26 cellular contexts compared by ENCODE assay signal in the genomic region with DNA sequence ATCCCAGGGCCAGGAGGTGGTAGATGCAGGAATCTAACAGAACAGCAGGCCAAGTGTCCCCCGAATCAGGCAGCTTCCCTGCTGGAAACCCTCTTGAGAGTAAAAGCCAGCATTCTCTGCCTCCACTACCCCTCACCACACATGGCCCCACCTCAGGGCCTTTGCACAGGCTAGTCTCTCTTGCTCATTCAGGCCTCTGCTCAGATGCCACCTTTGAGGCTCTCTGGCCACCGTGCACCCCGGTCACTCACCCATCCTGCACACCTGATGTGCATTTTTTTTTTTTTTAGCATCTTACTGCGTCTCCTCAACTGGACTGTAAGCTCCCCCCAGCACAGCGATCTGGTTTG. TPM values are rescaled to one million over a fixed set of nuclear protein-coding genes. Genes with fewer than 3 reads are reported as not detected.
DNase-seq lines count a peak whose midpoint lies in the region; ATAC-seq, FAIRE-seq and TF ChIP-seq lines count a peak whose summit lies in the region.
"Had no signal": no experiment of that assay in that cellular context is flagged by ENCODE, and none has a peak within 500 bp of the region (broad histone marks: within the 10 kb centered on the region; RNA-seq: fewer than 3 reads in every experiment).

No MANE protein-coding gene starts in this region.

- no peak for FAIRE-seq in HepG2 (lab: Jason Lieb, UNC)
- FAIRE-seq: H54 had no signal

- H3K9me3 Mint-ChIP-seq in central memory CD8-positive, alpha-beta T cell = no peaks in the 10 kb centered on the region
- H3K9me3 Mint-ChIP-seq in natural killer cell = no peaks in the 10 kb centered on the region
- H3K9me3 Mint-ChIP-seq in activated naive CD4-positive, alpha-beta T cell treated with anti-CD3 and anti-CD28 coated beads, Interleukin-2, amount 50 U/mL, for 72 hours = no peaks in the 10 kb centered on the region
- H3K9me3 Mint-ChIP-seq: CD4-positive, alpha-beta T cell had no signal

- H3K4me1 Mint-ChIP-seq in central memory CD8-positive, alpha-beta T cell = peaks cover 70% of the 10 kb centered on the region
- H3K4me1 Mint-ChIP-seq in natural killer cell = peaks cover 92 to 95% of the 10 kb centered on the region in 2 donors

- no peaks in the 10 kb centered on the region; a peak in 5 of 5 replicates for H3K36me3 ChIP-seq in HepG2 (replicated peaks in 1 of 2; ENCODE audit: control insufficient read depth in 1 of 2, insufficient read depth in 2 of 2, low read length in 2 of 2)
- no peaks in the 10 kb centered on the region for H3K36me3 ChIP-seq in right lobe of liver
- H3K36me3 ChIP-seq: adrenal gland, brain microvascular endothelial cell, thoracic aorta, vagina had no signal

- POLR2A ChIA-PET in HepG2 (lab: Yijun Ruan, JAX) = no interaction called here

- no peak overlapping the region for H2AFZ ChIP-seq in HepG2 (ENCODE audit: low read length)

- H3K4me3 ChIP-seq in HepG2 (replicated peaks in 1 of 3; ENCODE audit: insufficient read depth in 1 of 3, low read depth in 2 of 3, low read length in 3 of 3) (no peak overlapping the region), right lobe of liver (no peak overlapping the region)
- H3K4me3 ChIP-seq: adrenal gland, mucosa of descending colon, thoracic aorta, vagina had no signal

- H3K4me3 Mint-ChIP-seq in central memory CD8-positive, alpha-beta T cell = peak overlapping the region; percentile 7
- no peak overlapping the region for H3K4me3 Mint-ChIP-seq in natural killer cell
- H3K4me3 Mint-ChIP-seq: CD4-positive, alpha-beta T cell had no signal

- CTCF ChIA-PET in HepG2 (lab: Yijun Ruan, JAX; ENCODE audit: low intra/inter-chr PET ratio, low total read pairs) = no interaction called here

- H3K27me3 ChIP-seq in HepG2 (ENCODE audit: control insufficient read depth in 1 of 2, insufficient read depth in 2 of 2, low read length in 2 of 2) (no peaks in the 10 kb centered on the region), right lobe of liver (no peaks in the 10 kb centered on the region)
- H3K27me3 ChIP-seq: adrenal gland, brain microvascular endothelial cell, vagina had no signal

- no peak for TF ChIP-seq RAD21 in HepG2 (CRISPR knock-in tag; IDR thresholded peaks at IDR 0.05)

- 96% methylated on average over 5 of the region's 5 CpGs for WGBS in HepG2 (ENCODE audit: low lambda C conversion rate)
- 87% methylated on average over 5 of the region's 5 CpGs for WGBS in right lobe of liver (ENCODE audit: insufficient coverage, low coverage, low lambda C conversion rate, missing lambda C conversion rate)

- no peak overlapping the region for H3K9ac ChIP-seq in HepG2 (ENCODE audit: insufficient read depth, low read depth, low read length)

- H3K27ac Mint-ChIP-seq in central memory CD8-positive, alpha-beta T cell (ENCODE audit: low read depth) = peak overlapping the region; percentile 26
- peak overlapping the region; percentile 75 to 85 for H3K27ac Mint-ChIP-seq in natural killer cell
- peak overlapping the region in 1 of 2 donors; percentile 55 for H3K27ac Mint-ChIP-seq in activated naive CD4-positive, alpha-beta T cell treated with anti-CD3 and anti-CD28 coated beads, Interleukin-2, amount 50 U/mL, for 72 hours
- H3K27ac Mint-ChIP-seq: CD4-positive, alpha-beta T cell had no signal

- peaks cover 63% of the 10 kb centered on the region for H4K20me1 ChIP-seq in HepG2 (ENCODE audit: insufficient read depth, low read length)

- DNase-seq in HepG2 (ENCODE audit: low spot score) (no peak), right lobe of liver (no peak), natural killer cell (no peak), HK-2 (ENCODE audit: unreplicated experiment) (no peak)
- DNase-seq in central memory CD8-positive, alpha-beta T cell (ENCODE audit: low spot score in 2 of 2) = no peak
- no peak for DNase-seq in activated naive CD4-positive, alpha-beta T cell treated with anti-CD3 and anti-CD28 coated beads, Interleukin-2, amount 50 U/mL, for 72 hours (ENCODE audit: low spot score in 2 of 2)
- DNase-seq: activated naive CD4-positive, alpha-beta T cell treated with Interleukin-2 at 50 U/mL for 16 hours; adrenal gland; brain microvascular endothelial cell; CD4-positive, alpha-beta T cell; effector CD4-positive, alpha-beta T cell; mucosa of descending colon; NCI-H1694; NCI-H2171; NK-92 treated with Interleukin-12 subunit alpha and Interleukin-12 subunit beta, amount 100 ng/mL, for 24 hours; SHP77 treated with DMSO at 0.1 percent for 48 hours; stimulated activated CD4-positive, alpha-beta T cell treated with anti-CD3 and anti-CD28 coated beads, Interleukin-15, amount 100 ng/mL, for 24 hours; stimulated activated naive CD8-positive, alpha-beta T cell treated with anti-CD3 and anti-CD28 coated beads, Interleukin-15, Interleukin-2, amounts not matched to agents 100 U/mL and 50 U/mL, for 24 hours; T-helper 9 cell had no signal

- intact Hi-C loops in HepG2 (cut with micrococcal nuclease; ENCODE audit: unreplicated experiment) (no loop called here), right lobe of liver (cut with DNase I) (no loop called here), natural killer cell (cut with micrococcal nuclease) (no loop called here)

- no TSS peak for BruUV-seq in HepG2 (replicated peaks; lab: Mats Ljungman, UMichigan)

- H3K4me1 ChIP-seq in HepG2 (ENCODE audit: insufficient read depth, low read length) (peaks cover 18% of the 10 kb centered on the region), right lobe of liver (peaks cover 0 to 28% (median 8%) of the 10 kb centered on the region in 4 donors)

- no peaks in the 10 kb centered on the region for H3K27me3 Mint-ChIP-seq in central memory CD8-positive, alpha-beta T cell
- H3K27me3 Mint-ChIP-seq in natural killer cell (ENCODE audit: low read depth in 2 of 2) = no peaks in the 10 kb centered on the region
- H3K27me3 Mint-ChIP-seq: CD4-positive, alpha-beta T cell had no signal

- H3K9me3 ChIP-seq in HepG2 (ENCODE audit: low read length) = no peaks in the 10 kb centered on the region
- H3K9me3 ChIP-seq in right lobe of liver = no peaks in the 10 kb centered on the region
- H3K9me3 ChIP-seq: adrenal gland, mucosa of descending colon, thoracic aorta, vagina had no signal

- peaks cover 22% of the 10 kb centered on the region for H3K36me3 Mint-ChIP-seq in central memory CD8-positive, alpha-beta T cell (ENCODE audit: insufficient read depth)
- H3K36me3 Mint-ChIP-seq in natural killer cell = no peaks in the 10 kb centered on the region
- H3K36me3 Mint-ChIP-seq in activated naive CD4-positive, alpha-beta T cell treated with anti-CD3 and anti-CD28 coated beads, Interleukin-2, amount 50 U/mL, for 72 hours = no peaks in the 10 kb centered on the region

- TF ChIP-seq CTCF in HepG2 (CRISPR knock-in tag; IDR thresholded peaks at IDR 0.05) (no peak), right lobe of liver (IDR thresholded peaks at IDR 0.05) (no peak), natural killer cell (IDR thresholded peaks at IDR 0.05) (no peak)

- H3K79me2 ChIP-seq in HepG2 (ENCODE audit: insufficient read depth, low read length) = peaks cover 65% of the 10 kb centered on the region

- in situ Hi-C loops in HepG2 (cut with HindIII; ENCODE audit: extremely low pct_ligation_motif_present, low pct_unique_long_range_greater_than_20kb) = no loop called here

- TF ChIP-seq POLR2A in HepG2 (IDR thresholded peaks at IDR 0.05; ENCODE audit: insufficient read depth in 1 of 2, low read depth in 2 of 2, low read length in 2 of 2) (no peak), right lobe of liver (IDR thresholded peaks at IDR 0.05) (no peak)

- ATAC-seq in HepG2 = no peak
- ATAC-seq in right lobe of liver = no peak
- no peak for ATAC-seq in central memory CD8-positive, alpha-beta T cell (replicated peaks; ENCODE audit: extremely low read depth, poor library complexity, severe bottlenecking)
- ATAC-seq in natural killer cell = no peak
- ATAC-seq in activated naive CD4-positive, alpha-beta T cell treated with anti-CD3 and anti-CD28 coated beads, Interleukin-2, amount 50 U/mL, for 72 hours = no peak
- no peak for ATAC-seq in HG02588 (IDR thresholded peaks at IDR 0.05; ENCODE audit: unreplicated experiment)
- no peak for ATAC-seq in GM21390 (IDR thresholded peaks at IDR 0.05; ENCODE audit: unreplicated experiment)
- ATAC-seq: stimulated activated naive CD8-positive, alpha-beta T cell treated with anti-CD3 and anti-CD28 coated beads, Interleukin-15, Interleukin-2, amounts not matched to agents 100 U/mL and 50 U/mL, for 24 hours had no signal

- no peak for TF ChIP-seq EP300 in HepG2 (IDR thresholded peaks at IDR 0.05; ENCODE audit: low read depth in 2 of 2, low read length in 2 of 2)
- TF ChIP-seq EP300 in HepG2 (CRISPR knock-in tag; IDR thresholded peaks at IDR 0.05; ENCODE audit: borderline replicate concordance) = no peak

- no peak overlapping the region for H3K4me2 ChIP-seq in HepG2 (ENCODE audit: low read depth, low read length)

- H3K27ac ChIP-seq in HepG2 (ENCODE audit: extremely low read length, insufficient read depth, low read length) = no peak overlapping the region
- H3K27ac ChIP-seq in right lobe of liver = no peak overlapping the region
- H3K27ac ChIP-seq: 22Rv1, brain microvascular endothelial cell, epithelial cell of prostate, thoracic aorta had no signal

RNA-seq across cellular contexts. Expression of a gene that starts 34.5 kb away (rescaled TPM):
- total RNA-seq in HepG2 (2016; rRNA removed; fragmentation: Illumina TruSeq; extraction: Trizol) = 16.1 and 19.5 TPM in 2 replicates
- 13.0 and 16.7 TPM in 2 replicates for total RNA-seq in HepG2 (2016; cell fraction: cytosol; rRNA removed; fragmentation: Illumina TruSeq; extraction: Trizol; ENCODE audit: low read depth)
- 15.4 and 17.4 TPM in 2 replicates for total RNA-seq in HepG2 (2016; cell fraction: insoluble cytoplasmic fraction; rRNA removed; fragmentation: Illumina TruSeq; extraction: Trizol)
- total RNA-seq in HepG2 (2016; cell fraction: membrane; rRNA removed; fragmentation: Illumina TruSeq; extraction: Trizol) = 18.2 and 21.4 TPM in 2 replicates
- total RNA-seq in HepG2 (2016; cell fraction: nucleus; rRNA removed; fragmentation: Illumina TruSeq; extraction: Trizol) = 31.6 and 33.0 TPM in 2 replicates
- polyA plus RNA-seq in HepG2 (2011; rRNA removed) = 31.2 and 37.7 TPM in 2 replicates
- polyA plus RNA-seq in HepG2 (2011; cell fraction: cytosol; rRNA removed) = 20.9 and 26.7 TPM in 2 replicates
- polyA plus RNA-seq in HepG2 (2011; cell fraction: nucleus; rRNA removed) = 132 and 135 TPM in 2 replicates
- polyA plus RNA-seq in HepG2 (2012) = 43.5 and 43.7 TPM in 2 replicates
- 1.4 and 1.7 TPM in 2 replicates for polyA plus RNA-seq in HepG2 (2016; cell fraction: cytosol; fragmentation: Illumina TruSeq; extraction: Trizol; ENCODE audit: low read depth)
- polyA plus RNA-seq in HepG2 (2016; cell fraction: insoluble cytoplasmic fraction; fragmentation: Illumina TruSeq; extraction: Trizol; ENCODE audit: low read depth) = 22.8 and 30.2 TPM in 2 replicates
- polyA plus RNA-seq in HepG2 (2016; cell fraction: membrane; fragmentation: Illumina TruSeq; extraction: Trizol; ENCODE audit: low read depth) = 4.4 and 5.4 TPM in 2 replicates
- 70.9 and 78.3 TPM in 2 replicates for polyA plus RNA-seq in HepG2 (2016; cell fraction: nucleus; fragmentation: Illumina TruSeq; extraction: Trizol; ENCODE audit: insufficient read depth, low read depth)
- 24.8 and 50.4 TPM in 2 replicates for polyA minus RNA-seq in HepG2 (2011; rRNA and poly(A)+ RNA removed; ENCODE audit: low replicate concordance)
- polyA minus RNA-seq in HepG2 (2011; cell fraction: cytosol; rRNA and poly(A)+ RNA removed) = 36.3 and 45.8 TPM in 2 replicates
- 83.8 and 96.8 TPM in 2 replicates for polyA minus RNA-seq in HepG2 (2011; cell fraction: nucleus; rRNA and poly(A)+ RNA removed)
- total RNA-seq in right lobe of liver = 10 to 100 TPM; 30.0 to 48.0 (median 38.8) TPM
- total RNA-seq in natural killer cell = 100 to 1,000 TPM; 232 to 277 (median 233) TPM
- total RNA-seq in activated naive CD4-positive, alpha-beta T cell treated with anti-CD3 and anti-CD28 coated beads, Interleukin-2, amount 50 U/mL, for 72 hours = 10 to 100 TPM; 18.5 to 27.9 TPM

Comparison
In these comparisons a context has a peak if more than half of its experiments do, and no peak if none do; other contexts are left out.
1. RNA of a gene that starts 34.5 kb away (total RNA-seq): 232 to 277 TPM in natural killer cell; 30.0 to 48.0 TPM in right lobe of liver, 18.5 to 27.9 TPM in activated naive CD4-positive, alpha-beta T cell treated with anti-CD3 and anti-CD28 coated beads, Interleukin-2, amount 50 U/mL, for 72 hours and 13.0 to 33.0 TPM in HepG2; every median in the first group is over 4 times any median in the second.